In the genomic region with DNA sequence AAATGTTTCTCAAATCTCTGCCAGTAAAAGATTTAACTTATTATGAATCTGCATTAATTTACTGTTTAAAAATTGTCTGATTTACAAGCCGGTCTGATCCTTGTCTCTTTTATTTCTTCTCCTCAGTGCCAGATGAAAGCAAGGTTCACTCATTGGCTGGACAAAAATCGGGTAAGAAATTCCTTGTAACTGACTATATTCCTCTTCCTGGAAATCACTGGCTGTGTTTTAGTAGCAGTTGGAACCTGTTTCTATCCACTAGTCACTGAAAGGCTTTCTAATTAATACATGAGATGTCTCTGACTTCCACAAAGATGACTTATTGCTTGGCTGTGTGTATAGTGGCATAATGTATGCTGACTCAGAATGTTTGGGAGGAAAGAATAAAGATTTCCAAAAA, we compare ENCODE assay signal across 15 cellular contexts.
DNase-seq lines count a peak whose midpoint lies in the region; TF ChIP-seq lines count a peak whose summit lies in the region.
"Had no signal": no experiment of that assay in that cellular context is flagged by ENCODE, and none has a peak within 500 bp of the region (broad histone marks: within the 10 kb centered on the region; RNA-seq: fewer than 3 reads in every experiment).

No MANE protein-coding gene starts in this region.

- BruUV-seq in mammary epithelial cell (replicated peaks; lab: Mats Ljungman, UMichigan) = no TSS peak

- DNase-seq in mammary epithelial cell (peak; percentile 6), breast epithelium (ENCODE audit: low spot score in 2 of 2) (no peak), dedifferentiated amniotic fluid mesenchymal stem cell (ENCODE audit: extremely low spot score) (peak; percentile 78), iris pigment epithelial cell (ENCODE audit: low read depth) (peak; percentile 38), uterus (no peak), NCI-H1105 treated with DMSO at 0.1 percent for 48 hours (lab: John Stamatoyannopoulos, UW) (no peak), trophoblast cell (no peak)
- DNase-seq in activated T-cell treated with anti-CD3 and anti-CD28 coated beads, Interleukin-2, amount 50 U/mL, for 1 hour = no peak
- DNase-seq: 8988T; activated T-cell treated with anti-CD3 and anti-CD28 coated beads, Interleukin-2, amount 50 U/mL, for 48 hours; effector memory CD8-positive, alpha-beta T cell; NCI-H1417 treated with DMSO at 0.1 percent for 48 hours; NCI-H748 treated with DMSO at 0.1 percent for 48 hours; right lobe of liver had no signal

- H3K9ac ChIP-seq in mammary epithelial cell (ENCODE audit: insufficient read depth, low read length) (no peak overlapping the region), trophoblast cell (ENCODE audit: low read length) (no peak overlapping the region)

- H3K4me1 ChIP-seq in mammary epithelial cell (ENCODE audit: insufficient read depth, low read length) (no peaks in the 10 kb centered on the region), breast epithelium (no peaks in the 10 kb centered on the region), uterus (no peaks in the 10 kb centered on the region), trophoblast cell (ENCODE audit: control insufficient read depth in 1 of 2, insufficient read depth in 2 of 2, low read length in 2 of 2) (no peaks in the 10 kb centered on the region)
- H3K4me1 ChIP-seq: right lobe of liver, SJSA1 had no signal

- no peaks in the 10 kb centered on the region for H3K79me1 ChIP-seq in trophoblast cell (ENCODE audit: low read length)

- TF ChIP-seq POLR2A in breast epithelium (IDR thresholded peaks at IDR 0.05) (no peak), uterus (IDR thresholded peaks at IDR 0.05) (no peak)

- H2AFZ ChIP-seq in mammary epithelial cell (ENCODE audit: low read depth, low read length) = no peak overlapping the region
- no peak overlapping the region for H2AFZ ChIP-seq in trophoblast cell (ENCODE audit: insufficient read depth, low read length, poor library complexity)

- H3K36me3 ChIP-seq in mammary epithelial cell (ENCODE audit: insufficient read depth, low read length) = no peaks in the 10 kb centered on the region
- H3K36me3 ChIP-seq in breast epithelium = no peaks in the 10 kb centered on the region
- no peaks in the 10 kb centered on the region for H3K36me3 ChIP-seq in uterus
- no peaks in the 10 kb centered on the region for H3K36me3 ChIP-seq in trophoblast cell (ENCODE audit: control insufficient read depth in 1 of 2, insufficient read depth in 2 of 2, low read length in 2 of 2)
- H3K36me3 ChIP-seq: right lobe of liver, SJSA1 had no signal

- H3K4me2 ChIP-seq in mammary epithelial cell (ENCODE audit: insufficient read depth, low read depth, low read length) (no peak overlapping the region), trophoblast cell (ENCODE audit: low read length) (no peak overlapping the region)

- no peak overlapping the region for H3K18ac ChIP-seq in trophoblast cell (ENCODE audit: low read length)

- no peak overlapping the region for H4K91ac ChIP-seq in trophoblast cell (ENCODE audit: low read depth, low read length)

- H3K23ac ChIP-seq in trophoblast cell (ENCODE audit: low read length) = no peak overlapping the region

- intact Hi-C loops in mammary epithelial cell (cut with micrococcal nuclease) = loop anchor here (5.0 kb wide), 1 partner anchor 1173 kb away; no protein-coding TSS in a partner anchor
- intact Hi-C loops in breast epithelium (cut with DNase I; ENCODE audit: low total_unique reads) = no loop called here
- intact Hi-C loops in uterus (cut with DNase I; ENCODE audit: low total_unique reads) = no loop called here

- H3K4me3 ChIP-seq in mammary epithelial cell (replicated peaks in 1 of 3; ENCODE audit: insufficient read depth in 1 of 3, low read depth in 2 of 3, low read length in 3 of 3) (no peak overlapping the region), breast epithelium (no peak overlapping the region), uterus (no peak overlapping the region), trophoblast cell (ENCODE audit: low read depth, low read length) (no peak overlapping the region)
- H3K4me3 ChIP-seq: right lobe of liver, SJSA1 had no signal

- TF ChIP-seq CTCF in mammary epithelial cell (conservative IDR thresholded peaks at IDR 0.05 in 1 of 2, IDR thresholded peaks at IDR 0.05 in 1 of 2; ENCODE audit: extremely low read depth in 1 of 2, insufficient read depth in 1 of 2, low read depth in 1 of 2, low read length in 2 of 2) (no peak), breast epithelium (IDR thresholded peaks at IDR 0.05) (no peak), uterus (IDR thresholded peaks at IDR 0.05) (no peak)

- CTCF ChIA-PET in mammary epithelial cell (lab: Charles Lee; ENCODE audit: low non-redundant PET) = no interaction called here

- H3K4ac ChIP-seq in trophoblast cell (ENCODE audit: low read depth, low read length) = no peak overlapping the region

- no peak overlapping the region for H4K12ac ChIP-seq in trophoblast cell (ENCODE audit: low read depth, low read length)

- H2BK12ac ChIP-seq in trophoblast cell (ENCODE audit: low read length) = no peak overlapping the region

- H2BK5ac ChIP-seq in trophoblast cell (ENCODE audit: low read depth, low read length, poor library complexity) = no peak overlapping the region

- H3K27me3 ChIP-seq in mammary epithelial cell (ENCODE audit: insufficient read depth, low read length) (no peaks in the 10 kb centered on the region), breast epithelium (no peaks in the 10 kb centered on the region), uterus (no peaks in the 10 kb centered on the region), trophoblast cell (ENCODE audit: insufficient read depth, low read length) (no peaks in the 10 kb centered on the region)
- H3K27me3 ChIP-seq: right lobe of liver, SJSA1 had no signal

- no peak overlapping the region for H3K27ac ChIP-seq in mammary epithelial cell (ENCODE audit: insufficient read depth, low read depth, low read length)
- H3K27ac ChIP-seq in breast epithelium = no peak overlapping the region
- H3K27ac ChIP-seq in uterus = peak overlapping the region; percentile 21 to 71
- H3K27ac ChIP-seq in trophoblast cell (ENCODE audit: low read depth, low read length) = no peak overlapping the region
- H3K27ac ChIP-seq: right lobe of liver, SJSA1 had no signal

- no peaks in the 10 kb centered on the region for H4K20me1 ChIP-seq in mammary epithelial cell (ENCODE audit: insufficient read depth, low read length)

- WGBS in mammary epithelial cell (ENCODE audit: low coverage, missing lambda C conversion rate) = 6% methylated on average over 2 of the region's 2 CpGs
- no CpG with 5 or more reads among the region's 2 CpGs for WGBS in trophoblast cell (ENCODE audit: extremely low coverage, insufficient coverage, insufficient read length)

- H3K79me2 ChIP-seq in mammary epithelial cell (ENCODE audit: insufficient read depth, low read length) (no peaks in the 10 kb centered on the region), trophoblast cell (ENCODE audit: control insufficient read depth, insufficient read depth, low read length, poor library complexity) (no peaks in the 10 kb centered on the region)

- H3K9me3 ChIP-seq in mammary epithelial cell (replicated peaks; ENCODE audit: insufficient read depth, low read length) = no peaks in the 10 kb centered on the region
- H3K9me3 ChIP-seq in breast epithelium = no peaks in the 10 kb centered on the region
- no peaks in the 10 kb centered on the region for H3K9me3 ChIP-seq in uterus
- H3K9me3 ChIP-seq in trophoblast cell (ENCODE audit: insufficient read depth, low read depth, low read length) = no peaks in the 10 kb centered on the region
- H3K9me3 ChIP-seq: right lobe of liver, SJSA1 had no signal

- in situ Hi-C loops in mammary epithelial cell (cut with MboI; ENCODE audit: low sequenced_read_pairs in 2 of 2) = no loop called here

- H2AK5ac ChIP-seq in trophoblast cell (ENCODE audit: low read length) = no peak overlapping the region

- dilution Hi-C loops in mammary epithelial cell (cut with HindIII; ENCODE audit: low sequenced_read_pairs) = no loop called here

- no peak overlapping the region for H4K8ac ChIP-seq in trophoblast cell (ENCODE audit: low read depth, low read length)

- no peak overlapping the region for H2BK120ac ChIP-seq in trophoblast cell (ENCODE audit: insufficient read depth, low read length, poor library complexity)

- H3K14ac ChIP-seq in trophoblast cell (ENCODE audit: low read length) = no peak overlapping the region

Comparison
In these comparisons a context has a peak if more than half of its experiments do, and no peak if none do; other contexts are left out.
1. DNase-seq: peak in mammary epithelial cell (single experiment), dedifferentiated amniotic fluid mesenchymal stem cell (single experiment) and iris pigment epithelial cell (single experiment); none in breast epithelium (0 of 2), uterus (0 of 2), activated T-cell treated with anti-CD3 and anti-CD28 coated beads, Interleukin-2, amount 50 U/mL, for 1 hour (single experiment), NCI-H1105 treated with DMSO at 0.1 percent for 48 hours (single experiment) and trophoblast cell (0 of 2).
2. H3K27ac ChIP-seq: peak in uterus (2 of 2); none in mammary epithelial cell (single experiment), breast epithelium (0 of 2) and trophoblast cell (single experiment).